In the genomic region with DNA sequence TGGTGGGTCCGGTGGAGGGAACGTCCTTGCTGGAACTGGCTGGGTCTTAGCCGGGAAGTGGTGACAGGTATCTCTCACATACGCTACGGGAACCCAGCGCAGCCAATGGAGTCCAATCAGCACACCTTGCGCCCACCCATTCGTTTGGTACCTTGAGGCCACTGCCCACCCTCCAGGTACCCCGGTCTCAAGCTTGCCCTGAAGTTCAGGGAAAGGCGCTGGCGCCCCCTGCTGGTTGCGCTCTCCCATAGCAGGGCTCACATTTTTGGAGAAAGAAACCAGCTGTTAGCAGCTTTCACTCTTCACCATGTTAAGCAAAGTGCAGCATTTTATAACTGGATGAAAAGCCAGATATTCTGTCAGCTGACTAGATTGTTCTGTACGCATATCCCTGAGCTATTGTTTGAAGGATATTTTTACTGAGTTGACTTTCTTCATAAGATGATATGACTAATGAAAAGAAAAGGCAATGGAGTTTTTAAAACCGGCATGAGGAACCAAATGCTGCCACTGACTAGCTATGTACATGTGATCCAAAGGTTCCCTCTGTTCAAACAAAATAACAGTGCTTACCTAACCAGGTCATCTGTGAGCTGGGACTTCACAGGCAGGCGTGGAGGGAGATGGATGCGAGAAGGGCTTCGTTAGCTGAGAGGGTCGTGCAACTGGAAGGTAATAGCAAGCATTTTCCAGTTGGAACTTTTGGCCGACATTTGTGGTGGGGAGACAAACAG, we compare ENCODE assay signal across 8 cellular contexts. TPM values are rescaled to one million over a fixed set of nuclear protein-coding genes. Genes with fewer than 3 reads are reported as not detected.
DNase-seq lines count a peak whose midpoint lies in the region; ATAC-seq and TF ChIP-seq lines count a peak whose summit lies in the region.

No MANE protein-coding gene starts in this region.

- no peak overlapping the region for H3K27ac Mint-ChIP-seq in progenitor cell of endocrine pancreas

- no peaks in the 10 kb centered on the region for H3K9me3 ChIP-seq in cardiac muscle cell (ENCODE audit: low read depth)

- no peaks in the 10 kb centered on the region for H3K36me3 ChIP-seq in cardiac muscle cell

- no peaks in the 10 kb centered on the region for H3K4me1 ChIP-seq in cardiac muscle cell (ENCODE audit: low read depth)

- intact Hi-C loops in left cardiac atrium (cut with DNase I) (loop anchor here in 1 of 2 donors (5.0 kb wide), 1 partner anchor 196 kb away; no protein-coding TSS in a partner anchor), dorsolateral prefrontal cortex (cut with DNase I) (no loop called here)

- peak; percentile 77 for TF ChIP-seq CTCF in cardiac muscle cell (IDR thresholded peaks at IDR 0.05; ENCODE audit: low read depth, low read length)
- TF ChIP-seq CTCF in dorsolateral prefrontal cortex (IDR thresholded peaks at IDR 0.05 in 54 of 56, conservative IDR thresholded peaks at IDR 0.05 in 2 of 56; ENCODE audit: low read depth in 1 of 56, partially characterized antibody in 56 of 56), result peak in 54 of 56 donors; percentile 21 to 58 (median 42)
- TF ChIP-seq CTCF in progenitor cell of endocrine pancreas (IDR thresholded peaks at IDR 0.05; ENCODE audit: unreplicated experiment), result peak; percentile 91

- peaks cover 8% of the 10 kb centered on the region for H3K27me3 Mint-ChIP-seq in progenitor cell of endocrine pancreas

- TF ChIP-seq POLR2A in GM18505 (IDR thresholded peaks at IDR 0.05; ENCODE audit: borderline replicate concordance, extremely low read depth, insufficient read depth, insufficient read length), result no peak

- H3K27ac ChIP-seq in cardiac muscle cell (no peak overlapping the region), dorsolateral prefrontal cortex (no peak overlapping the region)

- no peak overlapping the region for H3K4me3 Mint-ChIP-seq in progenitor cell of endocrine pancreas (ENCODE audit: low read depth)

- H3K27me3 ChIP-seq in cardiac muscle cell (peaks cover 23% of the 10 kb centered on the region), dorsolateral prefrontal cortex (peaks cover 0 to 36% (median 4%) of the 10 kb centered on the region in 45 donors)

- DNase-seq in cardiac muscle cell (ENCODE audit: low read depth in 1 of 2, low spot score in 1 of 2), result peak; percentile 28 to 58
- no peak for DNase-seq in left cardiac atrium
- DNase-seq in NAMALWA (ENCODE audit: low spot score), result peak; percentile 47
- DNase-seq in dorsolateral prefrontal cortex, result no peak
- DNase-seq in progenitor cell of endocrine pancreas (ENCODE audit: low spot score, unreplicated experiment), result peak; percentile 28

- H3K9me3 Mint-ChIP-seq in progenitor cell of endocrine pancreas (ENCODE audit: low read depth), result no peaks in the 10 kb centered on the region

- H3K36me3 Mint-ChIP-seq in progenitor cell of endocrine pancreas (ENCODE audit: insufficient read depth), result no peaks in the 10 kb centered on the region

- ATAC-seq in left cardiac atrium (no peak), GM19463 (IDR thresholded peaks at IDR 0.05; ENCODE audit: unreplicated experiment) (no peak), HG02973 (IDR thresholded peaks at IDR 0.05; ENCODE audit: unreplicated experiment) (no peak), GM18505 (IDR thresholded peaks at IDR 0.05; ENCODE audit: unreplicated experiment) (no peak)

- H3K4me3 ChIP-seq in cardiac muscle cell (no peak overlapping the region), dorsolateral prefrontal cortex (no peak overlapping the region)

- H3K4me1 Mint-ChIP-seq in progenitor cell of endocrine pancreas (ENCODE audit: low read depth), result peaks cover 2% of the 10 kb centered on the region

RNA-seq across cellular contexts. Expression of a gene that starts 43.7 kb away (rescaled TPM):
- total RNA-seq in cardiac muscle cell, result not detected in 2 replicates
- not detected in 2 replicates for polyA plus RNA-seq in cardiac muscle cell
- total RNA-seq in left cardiac atrium, result not detected
- not detected for total RNA-seq in dorsolateral prefrontal cortex
- total RNA-seq in progenitor cell of endocrine pancreas, result not detected in 2 replicates

Comparison
In these comparisons a context has a peak if more than half of its experiments do, and no peak if none do; other contexts are left out.
1. DNase-seq: peak in cardiac muscle cell (2 of 2), NAMALWA (single experiment) and progenitor cell of endocrine pancreas (single experiment); none in left cardiac atrium (single experiment) and dorsolateral prefrontal cortex (0 of 10).
2. Peak in every context shown above with its lines, with median percentiles within 50 percentile points of each other: CTCF ChIP-seq.